Comparison of ENCODE assay signal across 14 cellular contexts in the genomic region with DNA sequence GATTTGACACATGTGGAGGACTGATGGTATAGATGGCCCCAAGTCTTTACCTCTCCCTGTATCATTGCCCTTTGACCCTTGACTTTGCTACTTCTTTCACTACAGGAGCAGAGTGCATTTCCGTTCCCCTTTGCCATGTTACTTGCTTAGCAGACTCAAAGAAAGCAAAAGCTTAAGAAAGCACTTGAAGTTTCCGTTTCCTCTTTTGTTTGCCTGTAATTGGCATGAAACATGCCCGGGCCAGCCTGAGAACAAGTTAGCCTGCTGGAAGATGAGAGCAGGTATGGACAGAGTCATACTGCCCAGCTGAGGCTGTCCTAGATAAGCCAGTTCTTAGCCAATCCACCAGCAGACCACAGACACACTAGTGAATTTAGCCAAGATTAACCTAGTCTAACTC.
DNase-seq lines count a peak whose midpoint lies in the region; ATAC-seq lines count a peak whose summit lies in the region.
"Had no signal": no experiment of that assay in that cellular context is flagged by ENCODE, and none has a peak within 500 bp of the region (broad histone marks: within the 10 kb centered on the region; RNA-seq: fewer than 3 reads in every experiment).

No MANE protein-coding gene starts in this region.

- WGBS in right cardiac atrium = 79% methylated on average over 3 of the region's 3 CpGs

- peaks cover 0 to 9% of the 10 kb centered on the region in 2 donors for H3K4me1 ChIP-seq in naive thymus-derived CD4-positive, alpha-beta T cell (ENCODE audit: control insufficient read depth in 2 of 2, insufficient read depth in 2 of 2, low read length in 2 of 2)
- H3K4me1 ChIP-seq in right cardiac atrium (ENCODE audit: control insufficient read depth, insufficient read depth, low read length) = peaks cover 8% of the 10 kb centered on the region
- H3K4me1 ChIP-seq: adrenal gland had no signal

- no peak overlapping the region for H3K4me3 ChIP-seq in naive thymus-derived CD4-positive, alpha-beta T cell (ENCODE audit: low read length)
- no peak overlapping the region for H3K4me3 ChIP-seq in right cardiac atrium (ENCODE audit: low read length)
- H3K4me3 ChIP-seq: adrenal gland, skin epidermis had no signal

- no peak overlapping the region for H3K27ac Mint-ChIP-seq in activated CD4-positive, alpha-beta T cell treated with anti-CD3 and anti-CD28 coated beads for 36 hours
- peak overlapping the region in 8 of 9 donors; percentile 70 to 92 (median 81) for H3K27ac Mint-ChIP-seq in naive thymus-derived CD4-positive, alpha-beta T cell

- H3K27ac ChIP-seq in naive thymus-derived CD4-positive, alpha-beta T cell (ENCODE audit: low read depth, low read length) = no peak overlapping the region
- no peak overlapping the region for H3K27ac ChIP-seq in right cardiac atrium (ENCODE audit: low read length)
- H3K27ac ChIP-seq: adrenal gland, skin epidermis had no signal

- H3K9me3 Mint-ChIP-seq in activated CD4-positive, alpha-beta T cell treated with anti-CD3 and anti-CD28 coated beads for 36 hours (ENCODE audit: low read depth) = no peaks in the 10 kb centered on the region
- peaks cover 0 to 6% (median 0%) of the 10 kb centered on the region in 11 donors for H3K9me3 Mint-ChIP-seq in naive thymus-derived CD4-positive, alpha-beta T cell

- intact Hi-C loops in activated CD4-positive, alpha-beta T cell treated with anti-CD3 and anti-CD28 coated beads for 36 hours (cut with DNase I, micrococcal nuclease) = no loop called here
- intact Hi-C loops in naive thymus-derived CD4-positive, alpha-beta T cell (cut with micrococcal nuclease) = loop anchor here in 1 of 2 donors (5.0 kb wide), 1 partner anchor 34 kb away; no protein-coding TSS in a partner anchor
- intact Hi-C loops in right cardiac atrium (cut with DNase I) = no loop called here

- no peaks in the 10 kb centered on the region for H3K36me3 ChIP-seq in naive thymus-derived CD4-positive, alpha-beta T cell (ENCODE audit: control insufficient read depth in 2 of 3, insufficient read depth in 3 of 3, low read length in 3 of 3)
- H3K36me3 ChIP-seq: adrenal gland had no signal

- no peaks in the 10 kb centered on the region for H3K27me3 Mint-ChIP-seq in activated CD4-positive, alpha-beta T cell treated with anti-CD3 and anti-CD28 coated beads for 36 hours
- peaks cover 0 to 10% (median 0%) of the 10 kb centered on the region in 5 donors for H3K27me3 Mint-ChIP-seq in naive thymus-derived CD4-positive, alpha-beta T cell

- CTCF ChIA-PET in activated CD4-positive, alpha-beta T cell treated with anti-CD3 and anti-CD28 coated beads for 36 hours (lab: Charles Lee) = no interaction called here
- CTCF ChIA-PET in naive thymus-derived CD4-positive, alpha-beta T cell (lab: Charles Lee) = interaction anchor here (0.6 kb wide), 1 partner anchor 1219 kb away, joined by 4 read pairs; no protein-coding TSS in a partner anchor

- no peak overlapping the region for H3K4me3 Mint-ChIP-seq in activated CD4-positive, alpha-beta T cell treated with anti-CD3 and anti-CD28 coated beads for 36 hours
- peak overlapping the region in 9 of 10 donors; percentile 14 to 54 (median 43) for H3K4me3 Mint-ChIP-seq in naive thymus-derived CD4-positive, alpha-beta T cell

- no peaks in the 10 kb centered on the region for H3K27me3 ChIP-seq in naive thymus-derived CD4-positive, alpha-beta T cell (ENCODE audit: control insufficient read depth in 2 of 2, insufficient read depth in 2 of 2, low read length in 2 of 2)
- no peaks in the 10 kb centered on the region for H3K27me3 ChIP-seq in right cardiac atrium (ENCODE audit: control insufficient read depth, insufficient read depth)

- no peaks in the 10 kb centered on the region for H3K36me3 Mint-ChIP-seq in activated CD4-positive, alpha-beta T cell treated with anti-CD3 and anti-CD28 coated beads for 36 hours (ENCODE audit: low read depth)
- peaks cover 0 to 5% (median 0%) of the 10 kb centered on the region in 5 donors for H3K36me3 Mint-ChIP-seq in naive thymus-derived CD4-positive, alpha-beta T cell

- H3K9me3 ChIP-seq in naive thymus-derived CD4-positive, alpha-beta T cell (ENCODE audit: control insufficient read depth in 2 of 3, low read length in 3 of 3) = no peaks in the 10 kb centered on the region
- no peaks in the 10 kb centered on the region for H3K9me3 ChIP-seq in right cardiac atrium (ENCODE audit: control insufficient read depth, low read length)
- H3K9me3 ChIP-seq: adrenal gland had no signal

- ATAC-seq in activated CD4-positive, alpha-beta T cell treated with anti-CD3 and anti-CD28 coated beads for 36 hours = peak; percentile 61
- ATAC-seq in HG02981 (IDR thresholded peaks at IDR 0.05; ENCODE audit: unreplicated experiment) (peak; percentile 48), right cardiac atrium (no peak), HG02973 (IDR thresholded peaks at IDR 0.05; ENCODE audit: unreplicated experiment) (no peak)
- ATAC-seq in naive thymus-derived CD4-positive, alpha-beta T cell = peak; percentile 18

- POLR2A ChIA-PET in activated CD4-positive, alpha-beta T cell treated with anti-CD3 and anti-CD28 coated beads for 36 hours (lab: Charles Lee) = no interaction called here
- POLR2A ChIA-PET in naive thymus-derived CD4-positive, alpha-beta T cell (lab: Charles Lee) = interaction anchor here (1.0 kb wide), 1 partner anchor 277 kb away, joined by 3 read pairs; no protein-coding TSS in a partner anchor

- peaks cover 18% of the 10 kb centered on the region for H3K4me1 Mint-ChIP-seq in activated CD4-positive, alpha-beta T cell treated with anti-CD3 and anti-CD28 coated beads for 36 hours
- peaks cover 10 to 24% (median 18%) of the 10 kb centered on the region in 7 donors for H3K4me1 Mint-ChIP-seq in naive thymus-derived CD4-positive, alpha-beta T cell

- no peak for DNase-seq in activated CD4-positive, alpha-beta T cell treated with anti-CD3 and anti-CD28 coated beads for 36 hours
- no peak for DNase-seq in activated CD4-positive, alpha-beta T cell treated with anti-CD3 and anti-CD28 coated beads, Interleukin-2, amount 50 U/mL, for 4 hours
- DNase-seq in RPMI8226 (peak; percentile 52), GM03348 (ENCODE audit: low spot score) (no peak), right cardiac atrium (no peak)
- DNase-seq in naive thymus-derived CD4-positive, alpha-beta T cell = peak in 6 of 9 donors; percentile 8 to 45 (median 23)
- DNase-seq: activated CD4-positive, alpha-beta T cell treated with anti-CD3 and anti-CD28 coated beads for 48 hours; adrenal gland; effector CD4-positive, alpha-beta T cell; hippocampal formation; SHP77 treated with DMSO at 0.1 percent for 48 hours had no signal

Comparison
In these comparisons a context has a peak if more than half of its experiments do, and no peak if none do; other contexts are left out.
1. ATAC-seq: peak in activated CD4-positive, alpha-beta T cell treated with anti-CD3 and anti-CD28 coated beads for 36 hours (single experiment), HG02981 (single experiment) and naive thymus-derived CD4-positive, alpha-beta T cell (single experiment); none in right cardiac atrium (0 of 2) and HG02973 (single experiment).
2. DNase-seq: peak in RPMI8226 (single experiment) and naive thymus-derived CD4-positive, alpha-beta T cell (6 of 9); none in activated CD4-positive, alpha-beta T cell treated with anti-CD3 and anti-CD28 coated beads for 36 hours (single experiment), activated CD4-positive, alpha-beta T cell treated with anti-CD3 and anti-CD28 coated beads, Interleukin-2, amount 50 U/mL, for 4 hours (0 of 2), GM03348 (single experiment) and right cardiac atrium (0 of 3).